8 cellular contexts compared by ENCODE assay signal in genomic region chr17:76452646-76453430, GRCh38. TPM values are rescaled to one million over a fixed set of nuclear protein-coding genes. Genes with fewer than 3 reads are reported as not detected.
DNase-seq lines count a peak whose midpoint lies in the region; ATAC-seq and TF ChIP-seq lines count a peak whose summit lies in the region.

Gene UBE2O, minus strand, starts transcription at chr17:76453152. Its CDS starts 11 bp downstream, at chr17:76453141.

- H3K4me2 ChIP-seq in OCI-LY1 (ENCODE audit: low read length): peak within 1 kb of the TSS; percentile 95

- H3K4me1 ChIP-seq in OCI-LY1 (ENCODE audit: insufficient read depth, low read length, severe bottlenecking): peaks cover 24% of the 10 kb centered on the region
- H3K4me1 ChIP-seq in mucosa of stomach (ENCODE audit: control insufficient read depth, insufficient read depth, low read length): peaks cover 6% of the 10 kb centered on the region

- peak; percentile 94 for ATAC-seq in GM21381 (IDR thresholded peaks at IDR 0.05; ENCODE audit: unreplicated experiment)

- no peaks in the 10 kb centered on the region for H3K79me2 ChIP-seq in OCI-LY1 (ENCODE audit: insufficient read depth, low read length)

- TF ChIP-seq CTCF in OCI-LY1 (IDR thresholded peaks at IDR 0.05; ENCODE audit: low read length): peak; percentile 45

- H3K9ac ChIP-seq in OCI-LY1 (ENCODE audit: low read length) (peak within 1 kb of the TSS; percentile 94), mucosa of stomach (ENCODE audit: low read length) (peak within 1 kb of the TSS; percentile 68)

- in situ Hi-C loops in Caki2 (cut with HindIII; ENCODE audit: low pct_unique_long_range_greater_than_20kb, low sequenced_read_pairs): no loop called here

- H3F3A ChIP-seq in OCI-LY1 (ENCODE audit: insufficient read depth, low read length): no peaks in the 10 kb centered on the region

- H3K27ac ChIP-seq in OCI-LY1 (ENCODE audit: low read depth, low read length, poor library complexity, severe bottlenecking): no peak within 1 kb of the TSS

- no peak within 1 kb of the TSS for H2AFZ ChIP-seq in OCI-LY1 (ENCODE audit: low read length)

- H3K27me3 ChIP-seq in OCI-LY1 (ENCODE audit: insufficient read depth, low read length) (peaks cover under 1% of the 10 kb centered on the region; the same call in 1 of the 2 replicates), mucosa of stomach (ENCODE audit: control insufficient read depth, insufficient read depth, low read length) (no peaks in the 10 kb centered on the region)

- H3K9me3 ChIP-seq in OCI-LY1 (ENCODE audit: low read length): no peaks in the 10 kb centered on the region
- H3K9me3 ChIP-seq in mucosa of stomach (ENCODE audit: control insufficient read depth, low read length): no peaks in the 10 kb centered on the region

- DNase-seq in Caki2 (ENCODE audit: low read depth) (peak; percentile 82), HuH-7 (ENCODE audit: low spot score) (peak; percentile 93), activated T-cell treated with anti-CD3 and anti-CD28 coated beads for 1 hour (ENCODE audit: low read depth) (peak; percentile 82), erythroblast (lab: John Stamatoyannopoulos, UW) (peak; percentile 91 to 96)
- peak; percentile 96 for DNase-seq in stimulated activated CD8-positive, alpha-beta memory T cell treated with anti-CD3 and anti-CD28 coated beads, Interleukin-4, amount 100 ng/mL, for 48 hours

- no peaks in the 10 kb centered on the region; the same call in 1 of the 2 replicates for H3K36me3 ChIP-seq in OCI-LY1 (ENCODE audit: insufficient read depth, low read length)
- H3K36me3 ChIP-seq in mucosa of stomach (ENCODE audit: control insufficient read depth, insufficient read depth, low read length): no peaks in the 10 kb centered on the region

- no peaks in the 10 kb centered on the region for H4K20me1 ChIP-seq in OCI-LY1 (ENCODE audit: insufficient read depth, low read length)

- peak; percentile 44 for TF ChIP-seq POLR2A in erythroblast (IDR thresholded peaks at IDR 0.05; ENCODE audit: low read length)

- H3K4me3 ChIP-seq in OCI-LY1 (ENCODE audit: low read depth, low read length, poor library complexity, severe bottlenecking) (peak within 1 kb of the TSS; percentile 96), mucosa of stomach (ENCODE audit: low read length) (peak within 1 kb of the TSS; percentile 67)

- no peaks in the 10 kb centered on the region for H3K9me2 ChIP-seq in OCI-LY1 (ENCODE audit: low read depth, low read length)

RNA-seq across cellular contexts. Expression of gene UBE2O, which starts in this region (rescaled TPM):
- total RNA-seq in Caki2 (2014; rRNA removed; shearing (Covaris generic); ENCODE audit: low replicate concordance): 22.9 and 23.7 TPM in 2 replicates
